ENCODE assay signal across 16 cellular contexts in the genomic region with DNA sequence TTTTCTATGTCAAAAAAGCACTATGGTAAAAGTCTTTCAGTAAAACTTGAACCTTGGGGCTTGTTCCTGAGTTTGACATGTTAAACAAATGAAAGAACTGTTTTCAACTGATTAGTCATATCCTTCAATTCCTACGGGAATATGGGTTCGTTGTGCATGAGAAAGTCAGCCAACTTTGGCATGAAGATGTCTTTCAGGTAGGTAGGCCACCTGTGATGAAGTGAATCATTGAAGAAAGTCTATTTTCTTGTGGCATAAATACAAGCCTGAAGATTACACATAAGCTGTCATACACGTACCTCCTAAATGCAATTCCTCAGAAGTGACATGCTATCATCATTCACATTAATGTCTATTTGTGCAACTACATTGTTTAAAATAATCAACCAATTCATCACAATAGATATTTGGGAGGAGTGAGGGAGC.
DNase-seq lines count a peak whose midpoint lies in the region; ATAC-seq and TF ChIP-seq lines count a peak whose summit lies in the region.
"Had no signal": no experiment of that assay in that cellular context is flagged by ENCODE, and none has a peak within 500 bp of the region (broad histone marks: within the 10 kb centered on the region; RNA-seq: fewer than 3 reads in every experiment).

No MANE protein-coding gene starts in this region.

- TF ChIP-seq CTCF in PC-3 (conservative IDR thresholded peaks at IDR 0.05; ENCODE audit: low read depth, low read length) (no peak), neural progenitor cell (IDR thresholded peaks at IDR 0.05) (no peak)

- intact Hi-C loops in PC-3 (cut with micrococcal nuclease) = loop anchor here (5.0 to 10.0 kb wide), 7 partner anchors 74 to 839 kb away; partner anchors contain the start of gene IRS2

- H3K4me2 ChIP-seq in PC-3 (ENCODE audit: low read length) (peak overlapping the region; percentile 56), neural progenitor cell (peak overlapping the region; percentile 38)

- peak overlapping the region; percentile 31 for H3K9ac ChIP-seq in PC-3 (ENCODE audit: low read length)
- H3K9ac ChIP-seq in neural progenitor cell = no peak overlapping the region

- peaks cover 11% of the 10 kb centered on the region; the same call in 1 of the 2 replicates for H3K36me3 ChIP-seq in PC-3 (ENCODE audit: low read depth, low read length)
- H3K36me3 ChIP-seq in neural progenitor cell = no peaks in the 10 kb centered on the region
- H3K36me3 ChIP-seq: BE2C, Peyer's patch, prostate gland had no signal

- CTCF ChIA-PET in PC-3 (lab: Charles Lee) = no interaction called here

- peaks cover 3% of the 10 kb centered on the region for H3K27me3 Mint-ChIP-seq in neural progenitor cell (ENCODE audit: insufficient read depth, low read depth)

- peak; percentile 35 for DNase-seq in EH (ENCODE audit: low read depth)
- peak; percentile 84 for DNase-seq in PC-3
- no peak for DNase-seq in epithelial cell of prostate (ENCODE audit: low read depth, low spot score)
- DNase-seq in neural progenitor cell (ENCODE audit: low spot score) = no peak
- no peak for DNase-seq in T-helper 2 cell
- no peak for DNase-seq in NCI-H345 (lab: John Stamatoyannopoulos, UW)
- no peak for DNase-seq in HuH-7.5 (ENCODE audit: low spot score)
- DNase-seq in NCI-H526 treated with DMSO at 0.1 percent for 48 hours (lab: John Stamatoyannopoulos, UW) = no peak
- DNase-seq: activated CD4-positive, alpha-beta T cell treated with anti-CD3 and anti-CD28 coated beads, Interleukin-2, amount 50 U/mL, for 48 hours; BE2C; caudate nucleus; NCI-H2171 treated with DMSO at 0.1 percent for 48 hours; Peyer's patch; T-helper 9 cell had no signal

- H3K36me3 Mint-ChIP-seq in neural progenitor cell = no peaks in the 10 kb centered on the region

- no peak overlapping the region for H3K27ac Mint-ChIP-seq in neural progenitor cell
- H3K27ac Mint-ChIP-seq: activated T-helper 2 cell treated with anti-CD3 and anti-CD28 coated beads, Interferon-gamma antibody, Interleukin-2, Interleukin-4, amounts not matched to agents 10 μg/mL and 5 μg/mL and 100 μg/mL, durations not matched to agents 14 hours and 24 hours and 36 hours had no signal

- BruUV-seq in PC-3 (replicated peaks; lab: Mats Ljungman, UMichigan) = no TSS peak

- H3K4me1 ChIP-seq in PC-3 (ENCODE audit: insufficient read depth, low read length) = peaks cover 34% of the 10 kb centered on the region
- H3K4me1 ChIP-seq in neural progenitor cell = peaks cover 56% of the 10 kb centered on the region
- H3K4me1 ChIP-seq: Peyer's patch, prostate gland had no signal

- no peaks in the 10 kb centered on the region for H3K9me3 Mint-ChIP-seq in neural progenitor cell
- H3K9me3 Mint-ChIP-seq: activated T-helper 2 cell treated with anti-CD3 and anti-CD28 coated beads, Interferon-gamma antibody, Interleukin-2, Interleukin-4, amounts not matched to agents 10 μg/mL and 5 μg/mL and 100 μg/mL, durations not matched to agents 14 hours and 24 hours and 36 hours had no signal

- POLR2A ChIA-PET in PC-3 (lab: Charles Lee; ENCODE audit: unreplicated experiment) = no interaction called here

- no peaks in the 10 kb centered on the region for H3K9me2 ChIP-seq in PC-3 (replicated peaks; ENCODE audit: low read length)

- H3K27ac ChIP-seq in PC-3 (ENCODE audit: low read length) (peak overlapping the region; percentile 83), epithelial cell of prostate (peak overlapping the region; percentile 98), neural progenitor cell (no peak overlapping the region)
- H3K27ac ChIP-seq: Peyer's patch, prostate gland had no signal

- ATAC-seq in PC-3 = peak; percentile 32

- H3K27me3 ChIP-seq in PC-3 (ENCODE audit: low read length) = no peaks in the 10 kb centered on the region
- no peaks in the 10 kb centered on the region for H3K27me3 ChIP-seq in neural progenitor cell
- H3K27me3 ChIP-seq: BE2C, Peyer's patch had no signal

- no peak overlapping the region for H3K4me3 Mint-ChIP-seq in neural progenitor cell

- H3K9me3 ChIP-seq in PC-3 (ENCODE audit: low read length) (no peaks in the 10 kb centered on the region), neural progenitor cell (ENCODE audit: low read depth) (no peaks in the 10 kb centered on the region)
- H3K9me3 ChIP-seq: BE2C, Peyer's patch, prostate gland had no signal

- H3K4me3 ChIP-seq in PC-3 (ENCODE audit: low read length) = no peak overlapping the region
- no peak overlapping the region for H3K4me3 ChIP-seq in neural progenitor cell
- H3K4me3 ChIP-seq: Peyer's patch, prostate gland had no signal

- H4K20me1 ChIP-seq in PC-3 (ENCODE audit: low read length) (no peaks in the 10 kb centered on the region), neural progenitor cell (ENCODE audit: low read depth) (no peaks in the 10 kb centered on the region)

- peaks cover 28% of the 10 kb centered on the region for H3K4me1 Mint-ChIP-seq in neural progenitor cell

- no peak overlapping the region for H2AFZ ChIP-seq in PC-3 (ENCODE audit: low read length)
- H2AFZ ChIP-seq in neural progenitor cell (replicated peaks) = no peak overlapping the region

- H3F3A ChIP-seq in PC-3 (ENCODE audit: low read length, unreplicated experiment) = peaks cover 7% of the 10 kb centered on the region
- H3F3A ChIP-seq in neural progenitor cell (ENCODE audit: low read depth) = peaks cover 52% of the 10 kb centered on the region

- peaks cover 21% of the 10 kb centered on the region for H3K79me2 ChIP-seq in PC-3 (ENCODE audit: low read length)
- no peaks in the 10 kb centered on the region for H3K79me2 ChIP-seq in neural progenitor cell (ENCODE audit: low read depth)

Comparison
In these comparisons a context has a peak if more than half of its experiments do, and no peak if none do; other contexts are left out.
1. DNase-seq: peak in EH (single experiment) and PC-3 (single experiment); none in epithelial cell of prostate (single experiment), neural progenitor cell (single experiment), T-helper 2 cell (0 of 5), NCI-H345 (single experiment), HuH-7.5 (single experiment) and NCI-H526 treated with DMSO at 0.1 percent for 48 hours (single experiment).